8 cellular contexts compared by ENCODE assay signal in the genomic region with DNA sequence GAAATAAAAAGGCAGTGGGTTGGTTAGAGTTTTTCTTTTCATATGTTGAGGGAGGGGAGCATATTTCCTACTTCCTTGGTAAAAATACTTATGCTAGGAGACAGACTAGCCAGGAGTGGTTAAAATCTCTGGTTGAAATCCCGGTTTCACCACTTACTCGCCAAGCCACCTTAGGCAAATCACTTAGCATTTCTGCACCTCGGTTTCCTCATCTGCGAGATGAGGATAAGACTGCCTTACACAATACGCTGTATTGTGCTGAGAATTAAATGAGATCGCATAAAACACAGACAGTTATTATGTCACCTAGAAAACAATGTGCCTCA. TPM values are rescaled to one million over a fixed set of nuclear protein-coding genes. Genes with fewer than 3 reads are reported as not detected.
DNase-seq lines count a peak whose midpoint lies in the region; ATAC-seq and TF ChIP-seq lines count a peak whose summit lies in the region.

No MANE protein-coding gene starts in this region.

- no peak for DNase-seq in T-helper 2 cell treated with Interferon-gamma antibody and Interleukin-4, amounts not matched to agents 5 μg/mL and 100 μg/mL, for 36 hours (ENCODE audit: low spot score)
- no peak for DNase-seq in T-helper 2 cell
- no peak for DNase-seq in ascending aorta (ENCODE audit: low spot score in 2 of 2)
- DNase-seq in left lung, result no peak
- no peak for DNase-seq in testis
- no peak for DNase-seq in erythroblast (lab: John Stamatoyannopoulos, UW)
- DNase-seq in NCI-H2107 (lab: John Stamatoyannopoulos, UW), result no peak

- TF ChIP-seq POLR2A in testis (IDR thresholded peaks at IDR 0.05), result no peak
- TF ChIP-seq POLR2A in erythroblast (IDR thresholded peaks at IDR 0.05; ENCODE audit: low read length), result no peak

- H3K27me3 ChIP-seq in ascending aorta (no peaks in the 10 kb centered on the region), left lung (peaks cover 0 to 34% of the 10 kb centered on the region in 2 donors), testis (no peaks in the 10 kb centered on the region)

- H3K4me1 ChIP-seq in ascending aorta (peaks cover 13 to 32% of the 10 kb centered on the region in 2 donors), left lung (peaks cover 29 to 63% of the 10 kb centered on the region in 2 donors), testis (peaks cover 29% of the 10 kb centered on the region)

- H3K27ac ChIP-seq in ascending aorta (peak overlapping the region; percentile 94 to 97), left lung (peak overlapping the region; percentile 3 to 67), testis (no peak overlapping the region)

- H3K27ac Mint-ChIP-seq in T-helper 2 cell treated with Interferon-gamma antibody and Interleukin-4, amounts not matched to agents 5 μg/mL and 100 μg/mL, for 36 hours, result peak overlapping the region; percentile 86

- H3K9me3 ChIP-seq in ascending aorta (no peaks in the 10 kb centered on the region), left lung (no peaks in the 10 kb centered on the region), testis (no peaks in the 10 kb centered on the region)

- no peaks in the 10 kb centered on the region for H3K9me3 Mint-ChIP-seq in T-helper 2 cell treated with Interferon-gamma antibody and Interleukin-4, amounts not matched to agents 5 μg/mL and 100 μg/mL, for 36 hours

- H3K27me3 Mint-ChIP-seq in T-helper 2 cell treated with Interferon-gamma antibody and Interleukin-4, amounts not matched to agents 5 μg/mL and 100 μg/mL, for 36 hours (ENCODE audit: low read depth), result no peaks in the 10 kb centered on the region

- TF ChIP-seq CTCF in ascending aorta (IDR thresholded peaks at IDR 0.05) (no peak), left lung (IDR thresholded peaks at IDR 0.05) (no peak), testis (IDR thresholded peaks at IDR 0.05) (no peak)

- WGBS in testis, 2 donors, result 27 to 37% methylated on average over 6 of the region's 6 CpGs

- ATAC-seq in left lung (no peak), GM18870 (IDR thresholded peaks at IDR 0.05; ENCODE audit: unreplicated experiment) (no peak)

- peak overlapping the region; percentile 83 for H3K4me3 Mint-ChIP-seq in T-helper 2 cell treated with Interferon-gamma antibody and Interleukin-4, amounts not matched to agents 5 μg/mL and 100 μg/mL, for 36 hours

- H3K36me3 Mint-ChIP-seq in T-helper 2 cell treated with Interferon-gamma antibody and Interleukin-4, amounts not matched to agents 5 μg/mL and 100 μg/mL, for 36 hours (ENCODE audit: low read depth), result peaks cover 18% of the 10 kb centered on the region

- intact Hi-C loops in ascending aorta (cut with DNase I), result no loop called here
- intact Hi-C loops in left lung (cut with DNase I), result no loop called here
- intact Hi-C loops in testis (cut with DNase I; ENCODE audit: low total_unique reads), result no loop called here

- H3K36me3 ChIP-seq in ascending aorta (no peaks in the 10 kb centered on the region), left lung (no peaks in the 10 kb centered on the region), testis (ENCODE audit: low read depth, missing control alignments) (no peaks in the 10 kb centered on the region)

- peak overlapping the region; percentile 94 to 98 for H3K4me3 ChIP-seq in ascending aorta
- peak overlapping the region; percentile 66 to 68 for H3K4me3 ChIP-seq in left lung
- peak overlapping the region; percentile 62 to 78 for H3K4me3 ChIP-seq in testis

- peaks cover 61% of the 10 kb centered on the region for H3K4me1 Mint-ChIP-seq in T-helper 2 cell treated with Interferon-gamma antibody and Interleukin-4, amounts not matched to agents 5 μg/mL and 100 μg/mL, for 36 hours (ENCODE audit: low read depth)

RNA-seq across cellular contexts. Expression of gene IFFO2, which starts 1.4 kb away (rescaled TPM):
- total RNA-seq in ascending aorta (131 TPM), left lung (10 to 100 TPM; 14.1 to 14.7 TPM), testis (1 to 10 TPM; 5.6 to 8.5 TPM)
- 5.0 TPM for polyA plus RNA-seq in testis (ENCODE audit: insufficient read depth, low read depth, low replicate concordance)

RNA-seq across cellular contexts. Expression of gene ALDH4A1, which starts 52.7 kb away (rescaled TPM):
- 16.6 TPM for total RNA-seq in ascending aorta
- total RNA-seq in left lung, result 10 to 100 TPM; 11.3 to 17.4 TPM
- 10 to 100 TPM in 1 of 2 donors, 1 to 10 TPM in 1; 9.6 to 10.6 TPM for total RNA-seq in testis
- 8.2 TPM for polyA plus RNA-seq in testis (ENCODE audit: insufficient read depth, low read depth, low replicate concordance)

Comparison
In these comparisons a context has a peak if more than half of its experiments do, and no peak if none do; other contexts are left out.
1. H3K27ac ChIP-seq: peak in ascending aorta (2 of 2) and left lung (2 of 2); none in testis (0 of 2).
2. Peak in every context shown above with its lines, with median percentiles within 50 percentile points of each other: H3K4me3 ChIP-seq.